In the genomic region with DNA sequence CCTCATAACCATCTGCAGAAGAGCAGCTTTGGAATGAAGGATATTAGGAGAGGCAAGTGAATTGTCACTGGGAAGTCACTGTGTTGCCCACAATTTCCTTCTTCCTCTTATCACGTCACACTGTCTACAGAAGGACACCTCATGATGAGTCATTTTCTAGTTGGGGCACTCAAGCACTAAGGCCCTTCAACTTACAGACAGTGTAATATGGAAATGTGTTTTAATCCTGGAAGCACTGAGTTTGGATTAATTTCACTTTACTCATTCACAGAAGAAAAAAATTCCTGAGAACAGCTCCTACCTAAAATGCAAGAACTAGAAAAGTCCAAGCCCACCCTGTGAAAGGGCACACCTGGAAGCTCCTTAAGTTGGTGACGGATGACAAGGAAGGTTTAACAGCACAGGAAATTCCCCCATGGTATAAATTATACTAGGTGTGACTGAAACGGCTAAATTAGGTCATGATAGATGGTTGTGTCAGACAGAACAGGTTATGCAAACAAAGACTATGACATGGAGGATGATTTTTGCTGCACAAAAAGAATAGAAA, we compare ENCODE assay signal across 9 cellular contexts. TPM values are rescaled to one million over a fixed set of nuclear protein-coding genes. Genes with fewer than 3 reads are reported as not detected.
DNase-seq lines count a peak whose midpoint lies in the region; ATAC-seq and TF ChIP-seq lines count a peak whose summit lies in the region.
"Had no signal": no experiment of that assay in that cellular context is flagged by ENCODE, and none has a peak within 500 bp of the region (broad histone marks: within the 10 kb centered on the region; RNA-seq: fewer than 3 reads in every experiment).

No MANE protein-coding gene starts in this region.

- peaks cover 5% of the 10 kb centered on the region for H3K9me3 Mint-ChIP-seq in activated naive CD8-positive, alpha-beta T cell treated with anti-CD3 and anti-CD28 coated beads, Interleukin-2, amount 50 U/mL, for 24 hours
- H3K9me3 Mint-ChIP-seq in activated naive CD8-positive, alpha-beta T cell treated with anti-CD3 and anti-CD28 coated beads for 36 hours, result peaks cover 5% of the 10 kb centered on the region
- no peaks in the 10 kb centered on the region for H3K9me3 Mint-ChIP-seq in activated T-helper 2 cell treated with anti-CD3 and anti-CD28 coated beads, Interferon-gamma antibody, Interleukin-2, Interleukin-4, amounts not matched to agents 10 μg/mL and 5 μg/mL and 100 μg/mL, durations not matched to agents 14 hours and 24 hours and 36 hours

- H3K27ac ChIP-seq in psoas muscle, result peak overlapping the region; percentile 7
- H3K27ac ChIP-seq: right lobe of liver had no signal

- peaks cover 8% of the 10 kb centered on the region for H3K27me3 Mint-ChIP-seq in activated naive CD8-positive, alpha-beta T cell treated with anti-CD3 and anti-CD28 coated beads, Interleukin-2, amount 50 U/mL, for 24 hours
- H3K27me3 Mint-ChIP-seq in activated naive CD8-positive, alpha-beta T cell treated with anti-CD3 and anti-CD28 coated beads for 36 hours, result peaks cover 16% of the 10 kb centered on the region
- H3K27me3 Mint-ChIP-seq in activated T-helper 2 cell treated with anti-CD3 and anti-CD28 coated beads, Interferon-gamma antibody, Interleukin-2, Interleukin-4, amounts not matched to agents 10 μg/mL and 5 μg/mL and 100 μg/mL, durations not matched to agents 14 hours and 24 hours and 36 hours (ENCODE audit: low read depth), result peaks cover 1% of the 10 kb centered on the region

- no peaks in the 10 kb centered on the region for H3K36me3 Mint-ChIP-seq in activated naive CD8-positive, alpha-beta T cell treated with anti-CD3 and anti-CD28 coated beads, Interleukin-2, amount 50 U/mL, for 24 hours (ENCODE audit: low read depth)
- no peaks in the 10 kb centered on the region for H3K36me3 Mint-ChIP-seq in activated naive CD8-positive, alpha-beta T cell treated with anti-CD3 and anti-CD28 coated beads for 36 hours
- no peaks in the 10 kb centered on the region for H3K36me3 Mint-ChIP-seq in activated T-helper 2 cell treated with anti-CD3 and anti-CD28 coated beads, Interferon-gamma antibody, Interleukin-2, Interleukin-4, amounts not matched to agents 10 μg/mL and 5 μg/mL and 100 μg/mL, durations not matched to agents 14 hours and 24 hours and 36 hours (ENCODE audit: low read depth)

- H3K27ac Mint-ChIP-seq in activated naive CD8-positive, alpha-beta T cell treated with anti-CD3 and anti-CD28 coated beads, Interleukin-2, amount 50 U/mL, for 24 hours, result no peak overlapping the region
- H3K27ac Mint-ChIP-seq in activated naive CD8-positive, alpha-beta T cell treated with anti-CD3 and anti-CD28 coated beads for 36 hours, result no peak overlapping the region
- no peak overlapping the region for H3K27ac Mint-ChIP-seq in activated T-helper 2 cell treated with anti-CD3 and anti-CD28 coated beads, Interferon-gamma antibody, Interleukin-2, Interleukin-4, amounts not matched to agents 10 μg/mL and 5 μg/mL and 100 μg/mL, durations not matched to agents 14 hours and 24 hours and 36 hours

- WGBS in psoas muscle, 3 donors, result 56 to 60% (median 58%) methylated on average over 3 of the region's 3 CpGs

- H3K36me3 ChIP-seq in psoas muscle (ENCODE audit: insufficient read depth in 1 of 2, low read depth in 1 of 2) (no peaks in the 10 kb centered on the region), H7 (replicated peaks; ENCODE audit: control insufficient read depth, insufficient read depth, low read length) (no peaks in the 10 kb centered on the region)
- H3K36me3 ChIP-seq: right lobe of liver had no signal

- H3K27me3 ChIP-seq in psoas muscle (ENCODE audit: insufficient read depth in 3 of 3, low read length in 2 of 3), result no peaks in the 10 kb centered on the region
- H3K27me3 ChIP-seq in H7 (ENCODE audit: control insufficient read depth, insufficient read depth, low read length), result no peaks in the 10 kb centered on the region
- H3K27me3 ChIP-seq: right lobe of liver had no signal

- no peak for TF ChIP-seq CTCF in psoas muscle (IDR thresholded peaks at IDR 0.05)

- no peak for DNase-seq in activated naive CD8-positive, alpha-beta T cell treated with anti-CD3 and anti-CD28 coated beads, Interleukin-2, amount 50 U/mL, for 24 hours
- DNase-seq in activated naive CD8-positive, alpha-beta T cell treated with anti-CD3 and anti-CD28 coated beads for 36 hours, result no peak
- peak; percentile 62 for DNase-seq in astrocyte of the hippocampus (ENCODE audit: low read depth, low spot score)
- no peak for DNase-seq in psoas muscle
- no peak for DNase-seq in H7
- DNase-seq in activated CD4-positive, alpha-beta T cell treated with anti-CD3 and anti-CD28 coated beads for 48 hours, result no peak
- no peak for DNase-seq in activated T-helper 2 cell treated with anti-CD3 and anti-CD28 coated beads, Interferon-gamma antibody, Interleukin-2, Interleukin-4, amounts not matched to agents 10 μg/mL and 5 μg/mL and 100 μg/mL, durations not matched to agents 14 hours and 24 hours and 36 hours (ENCODE audit: low spot score)
- DNase-seq: right lobe of liver had no signal

- no peak overlapping the region for H3K4me3 Mint-ChIP-seq in activated naive CD8-positive, alpha-beta T cell treated with anti-CD3 and anti-CD28 coated beads, Interleukin-2, amount 50 U/mL, for 24 hours
- H3K4me3 Mint-ChIP-seq in activated naive CD8-positive, alpha-beta T cell treated with anti-CD3 and anti-CD28 coated beads for 36 hours, result no peak overlapping the region
- no peak overlapping the region for H3K4me3 Mint-ChIP-seq in activated T-helper 2 cell treated with anti-CD3 and anti-CD28 coated beads, Interferon-gamma antibody, Interleukin-2, Interleukin-4, amounts not matched to agents 10 μg/mL and 5 μg/mL and 100 μg/mL, durations not matched to agents 14 hours and 24 hours and 36 hours (ENCODE audit: low read depth)

- intact Hi-C loops in psoas muscle (cut with DNase I), result no loop called here
- intact Hi-C loops in activated T-helper 2 cell treated with anti-CD3 and anti-CD28 coated beads, Interferon-gamma antibody, Interleukin-2, Interleukin-4, amounts not matched to agents 10 μg/mL and 5 μg/mL and 100 μg/mL, durations not matched to agents 14 hours and 24 hours and 36 hours (cut with micrococcal nuclease), result no loop called here

- H3K4me1 Mint-ChIP-seq in activated naive CD8-positive, alpha-beta T cell treated with anti-CD3 and anti-CD28 coated beads, Interleukin-2, amount 50 U/mL, for 24 hours, result peaks cover 13% of the 10 kb centered on the region
- peaks cover 10% of the 10 kb centered on the region for H3K4me1 Mint-ChIP-seq in activated naive CD8-positive, alpha-beta T cell treated with anti-CD3 and anti-CD28 coated beads for 36 hours
- H3K4me1 Mint-ChIP-seq in activated T-helper 2 cell treated with anti-CD3 and anti-CD28 coated beads, Interferon-gamma antibody, Interleukin-2, Interleukin-4, amounts not matched to agents 10 μg/mL and 5 μg/mL and 100 μg/mL, durations not matched to agents 14 hours and 24 hours and 36 hours (ENCODE audit: low read depth), result peaks cover 8% of the 10 kb centered on the region

- H3K4me1 ChIP-seq in psoas muscle, result peaks cover 73% of the 10 kb centered on the region

- peak; percentile 93 for ATAC-seq in activated naive CD8-positive, alpha-beta T cell treated with anti-CD3 and anti-CD28 coated beads, Interleukin-2, amount 50 U/mL, for 24 hours
- ATAC-seq in HG03571 (IDR thresholded peaks at IDR 0.05; ENCODE audit: unreplicated experiment) (peak; percentile 56), psoas muscle (peak; percentile 42 to 62 (median 50))

- no peak overlapping the region for H3K4me3 ChIP-seq in psoas muscle
- H3K4me3 ChIP-seq in H7 (ENCODE audit: insufficient read depth, low read depth, low read length), result no peak overlapping the region
- H3K4me3 ChIP-seq: right lobe of liver had no signal

- no peaks in the 10 kb centered on the region for H3K9me3 ChIP-seq in psoas muscle
- H3K9me3 ChIP-seq: right lobe of liver had no signal

RNA-seq across cellular contexts. Expression of a gene that starts 56.6 kb away (rescaled TPM):
- 1 to 10 TPM; 1.3 to 1.9 TPM for total RNA-seq in activated naive CD8-positive, alpha-beta T cell treated with anti-CD3 and anti-CD28 coated beads for 36 hours
- total RNA-seq in psoas muscle, result 10 to 100 TPM; 52.7 to 84.4 (median 63.3) TPM
- polyA plus RNA-seq in psoas muscle, result 10 to 100 TPM; 20.2 to 53.4 (median 29.0) TPM
- total RNA-seq in H7 (2014; rRNA removed; shearing (Covaris generic)), result 51.1 and 62.8 TPM in 2 replicates
- total RNA-seq in activated T-helper 2 cell treated with anti-CD3 and anti-CD28 coated beads, Interferon-gamma antibody, Interleukin-2, Interleukin-4, amounts not matched to agents 10 μg/mL and 5 μg/mL and 100 μg/mL, durations not matched to agents 14 hours and 24 hours and 36 hours, result 1.4 and 2.0 TPM in 2 replicates

Comparison
In these comparisons a context has a peak if more than half of its experiments do, and no peak if none do; other contexts are left out.
1. RNA of a gene that starts 56.6 kb away (total RNA-seq): 52.7 to 84.4 TPM in psoas muscle and 51.1 to 62.8 TPM in H7; 1.3 to 1.9 TPM in activated naive CD8-positive, alpha-beta T cell treated with anti-CD3 and anti-CD28 coated beads for 36 hours and 1.4 to 2.0 TPM in activated T-helper 2 cell treated with anti-CD3 and anti-CD28 coated beads, Interferon-gamma antibody, Interleukin-2, Interleukin-4, amounts not matched to agents 10 μg/mL and 5 μg/mL and 100 μg/mL, durations not matched to agents 14 hours and 24 hours and 36 hours; every median in the first group is over 10 times any median in the second.
2. Peak in every context shown above with its lines, with median percentiles within 50 percentile points of each other: ATAC-seq.